In the genomic region with DNA sequence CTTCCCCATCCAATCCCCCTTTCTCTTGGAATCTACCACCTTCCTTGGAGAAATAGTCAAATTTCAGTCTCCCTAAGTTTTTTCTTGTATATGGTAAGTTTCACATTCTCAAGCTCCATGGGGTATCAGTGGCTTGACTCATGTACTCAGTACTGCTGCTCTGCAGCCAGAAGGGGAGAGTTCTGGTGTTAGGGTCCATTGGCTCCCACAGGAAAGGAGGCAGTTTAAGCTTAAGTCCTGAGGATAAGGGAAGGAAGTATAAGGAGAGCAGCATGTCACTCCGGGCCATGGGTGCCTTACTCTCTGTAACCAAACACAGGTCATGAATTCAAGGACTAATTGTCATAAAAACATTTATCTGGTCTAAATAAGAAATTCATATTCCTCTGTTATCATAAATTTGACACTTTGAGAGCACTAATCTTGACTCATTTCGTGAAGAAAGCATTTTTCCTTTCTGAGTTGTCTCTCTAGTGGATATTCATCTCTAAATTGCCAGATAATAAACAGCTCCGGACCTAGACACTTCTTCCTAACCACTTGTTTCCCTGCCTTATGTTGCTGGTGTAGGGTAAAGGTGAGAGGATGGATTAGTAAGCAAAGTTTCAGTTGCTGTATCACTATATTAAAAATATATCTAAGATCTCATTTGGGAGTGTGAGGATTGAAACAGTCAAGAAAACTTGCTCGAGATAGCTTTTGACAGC, we compare ENCODE assay signal across 1 cellular context.
A peak's percentile ranks its signal among the peaks of the same experiment; 100 is the strongest.
TF ChIP-seq lines count a peak whose summit lies in the region.

No MANE protein-coding gene starts in this region.

TF ChIP-seq in GM12878, 131 proteins besides CTCF, POLR2A, EP300 and RAD21:
- TF ChIP-seq MYC (IDR thresholded peaks at IDR 0.05; ENCODE audit: insufficient read depth, insufficient read length, insufficient replicate concordance, low read length, severe bottlenecking) (no peak), RCOR1 (conservative IDR thresholded peaks at IDR 0.05; ENCODE audit: low read depth, low read length) (no peak), REST (IDR thresholded peaks at IDR 0.05; ENCODE audit: low read depth, low read length) (no peak), SUPT20H (IDR thresholded peaks at IDR 0.05; ENCODE audit: borderline replicate concordance, control insufficient read depth, low read depth, low read length) (no peak), GABPA (IDR thresholded peaks at IDR 0.05; ENCODE audit: low read depth) (peak; percentile 32; the same call in 1 of the 2 replicates), RELA (IDR thresholded peaks at IDR 0.05; ENCODE audit: borderline replicate concordance, partially characterized antibody) (no peak), HDAC6 (IDR thresholded peaks at IDR 0.05; ENCODE audit: unreplicated experiment) (no peak), FOXM1 (IDR thresholded peaks at IDR 0.05; ENCODE audit: low read depth, low read length) (peak; percentile 33; the same call in 1 of the 2 replicates), JUNB (IDR thresholded peaks at IDR 0.05) (peak; percentile 91), NFIC (IDR thresholded peaks at IDR 0.05; ENCODE audit: low read depth, low read length) (peak; percentile 84; the same call in 1 of the 2 replicates), ZNF384 (IDR thresholded peaks at IDR 0.05; ENCODE audit: borderline replicate concordance, low read depth, low read length) (no peak), IRF4 (IDR thresholded peaks at IDR 0.05; ENCODE audit: low read depth, low read length) (peak; percentile 26; the same call in 1 of the 2 replicates), IKZF1 (conservative IDR thresholded peaks at IDR 0.05) (peak; percentile 37; the same call in 1 of the 2 replicates), BCL11A (IDR thresholded peaks at IDR 0.05; ENCODE audit: low read depth, low read length) (0 out of 2 replicates have a peak, but pooled peaks have one; percentile 36), MTA3 (IDR thresholded peaks at IDR 0.05; ENCODE audit: borderline replicate concordance, low read length) (0 out of 2 replicates have a peak, but pooled peaks have one; percentile 31), ESRRA (IDR thresholded peaks at IDR 0.05; ENCODE audit: low read length) (no peak), CEBPB (IDR thresholded peaks at IDR 0.05; ENCODE audit: borderline replicate concordance in 1 of 2, low read depth in 2 of 2, low read length in 2 of 2) (peak in 1 of 2 experiments; percentile 26; a peak in 1 of 4 replicates), BHLHE40 (IDR thresholded peaks at IDR 0.05; ENCODE audit: borderline replicate concordance in 1 of 2, low read depth in 2 of 2, low read length in 1 of 2) (no peak), ETV6 (conservative IDR thresholded peaks at IDR 0.05 in 1 of 2, IDR thresholded peaks at IDR 0.05 in 1 of 2; ENCODE audit: borderline replicate concordance in 1 of 2, low read depth in 1 of 2) (peak in 1 of 2 experiments; percentile 61; a peak in 1 of 4 replicates), CBFB (IDR thresholded peaks at IDR 0.05; ENCODE audit: low read depth) (no peak), BCL3 (IDR thresholded peaks at IDR 0.05; ENCODE audit: borderline replicate concordance, insufficient read depth, low read depth, low read length, poor library complexity, severe bottlenecking) (no peak), PKNOX1 (IDR thresholded peaks at IDR 0.05) (no peak), IKZF2 (IDR thresholded peaks at IDR 0.05) (peak; percentile 34 to 37; a peak in 2 of 4 replicates), CREM (IDR thresholded peaks at IDR 0.05; ENCODE audit: low read depth) (0 out of 2 replicates have a peak, but pooled peaks have one; percentile 42), BRCA1 (IDR thresholded peaks at IDR 0.05; ENCODE audit: low read depth, low read length) (no peak), PAX8 (IDR thresholded peaks at IDR 0.05) (no peak), NR2F1 (conservative IDR thresholded peaks at IDR 0.05) (peak; percentile 57; the same call in 1 of the 2 replicates), DPF2 (IDR thresholded peaks at IDR 0.05) (0 out of 2 replicates have a peak, but pooled peaks have one; percentile 21), SMC3 (IDR thresholded peaks at IDR 0.05; ENCODE audit: borderline replicate concordance, low read length) (no peak), ZNF24 (IDR thresholded peaks at IDR 0.05) (no peak), RUNX3 (IDR thresholded peaks at IDR 0.05; ENCODE audit: low read length) (peak; percentile 63), KAT2A (conservative IDR thresholded peaks at IDR 0.05; ENCODE audit: control insufficient read depth, low read depth, low read length) (no peak), TCF12 (IDR thresholded peaks at IDR 0.05; ENCODE audit: low read depth, low read length) (no peak), EED (IDR thresholded peaks at IDR 0.05; ENCODE audit: low read depth) (peak; percentile 77)
- TF ChIP-seq, protein P1, sequence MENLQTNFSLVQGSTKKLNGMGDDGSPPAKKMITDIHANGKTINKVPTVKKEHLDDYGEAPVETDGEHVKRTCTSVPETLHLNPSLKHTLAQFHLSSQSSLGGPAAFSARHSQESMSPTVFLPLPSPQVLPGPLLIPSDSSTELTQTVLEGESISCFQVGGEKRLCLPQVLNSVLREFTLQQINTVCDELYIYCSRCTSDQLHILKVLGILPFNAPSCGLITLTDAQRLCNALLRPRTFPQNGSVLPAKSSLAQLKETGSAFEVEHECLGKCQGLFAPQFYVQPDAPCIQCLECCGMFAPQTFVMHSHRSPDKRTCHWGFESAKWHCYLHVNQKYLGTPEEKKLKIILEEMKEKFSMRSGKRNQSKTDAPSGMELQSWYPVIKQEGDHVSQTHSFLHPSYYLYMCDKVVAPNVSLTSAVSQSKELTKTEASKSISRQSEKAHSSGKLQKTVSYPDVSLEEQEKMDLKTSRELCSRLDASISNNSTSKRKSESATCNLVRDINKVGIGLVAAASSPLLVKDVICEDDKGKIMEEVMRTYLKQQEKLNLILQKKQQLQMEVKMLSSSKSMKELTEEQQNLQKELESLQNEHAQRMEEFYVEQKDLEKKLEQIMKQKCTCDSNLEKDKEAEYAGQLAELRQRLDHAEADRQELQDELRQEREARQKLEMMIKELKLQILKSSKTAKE (IDR thresholded peaks at IDR 0.05; ENCODE audit: low read depth, poor library complexity, severe bottlenecking): peak; percentile 24
- TF ChIP-seq, protein P2, sequence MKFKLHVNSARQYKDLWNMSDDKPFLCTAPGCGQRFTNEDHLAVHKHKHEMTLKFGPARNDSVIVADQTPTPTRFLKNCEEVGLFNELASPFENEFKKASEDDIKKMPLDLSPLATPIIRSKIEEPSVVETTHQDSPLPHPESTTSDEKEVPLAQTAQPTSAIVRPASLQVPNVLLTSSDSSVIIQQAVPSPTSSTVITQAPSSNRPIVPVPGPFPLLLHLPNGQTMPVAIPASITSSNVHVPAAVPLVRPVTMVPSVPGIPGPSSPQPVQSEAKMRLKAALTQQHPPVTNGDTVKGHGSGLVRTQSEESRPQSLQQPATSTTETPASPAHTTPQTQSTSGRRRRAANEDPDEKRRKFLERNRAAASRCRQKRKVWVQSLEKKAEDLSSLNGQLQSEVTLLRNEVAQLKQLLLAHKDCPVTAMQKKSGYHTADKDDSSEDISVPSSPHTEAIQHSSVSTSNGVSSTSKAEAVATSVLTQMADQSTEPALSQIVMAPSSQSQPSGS (IDR thresholded peaks at IDR 0.05; ENCODE audit: low read length): peak; percentile 55
- TF ChIP-seq, protein P3, sequence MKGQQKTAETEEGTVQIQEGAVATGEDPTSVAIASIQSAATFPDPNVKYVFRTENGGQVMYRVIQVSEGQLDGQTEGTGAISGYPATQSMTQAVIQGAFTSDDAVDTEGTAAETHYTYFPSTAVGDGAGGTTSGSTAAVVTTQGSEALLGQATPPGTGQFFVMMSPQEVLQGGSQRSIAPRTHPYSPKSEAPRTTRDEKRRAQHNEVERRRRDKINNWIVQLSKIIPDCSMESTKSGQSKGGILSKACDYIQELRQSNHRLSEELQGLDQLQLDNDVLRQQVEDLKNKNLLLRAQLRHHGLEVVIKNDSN (IDR thresholded peaks at IDR 0.05; ENCODE audit: borderline replicate concordance, extremely low read length, insufficient read depth, low read depth, low read length): no peak
